8 cellular contexts compared by ENCODE assay signal in the genomic region with DNA sequence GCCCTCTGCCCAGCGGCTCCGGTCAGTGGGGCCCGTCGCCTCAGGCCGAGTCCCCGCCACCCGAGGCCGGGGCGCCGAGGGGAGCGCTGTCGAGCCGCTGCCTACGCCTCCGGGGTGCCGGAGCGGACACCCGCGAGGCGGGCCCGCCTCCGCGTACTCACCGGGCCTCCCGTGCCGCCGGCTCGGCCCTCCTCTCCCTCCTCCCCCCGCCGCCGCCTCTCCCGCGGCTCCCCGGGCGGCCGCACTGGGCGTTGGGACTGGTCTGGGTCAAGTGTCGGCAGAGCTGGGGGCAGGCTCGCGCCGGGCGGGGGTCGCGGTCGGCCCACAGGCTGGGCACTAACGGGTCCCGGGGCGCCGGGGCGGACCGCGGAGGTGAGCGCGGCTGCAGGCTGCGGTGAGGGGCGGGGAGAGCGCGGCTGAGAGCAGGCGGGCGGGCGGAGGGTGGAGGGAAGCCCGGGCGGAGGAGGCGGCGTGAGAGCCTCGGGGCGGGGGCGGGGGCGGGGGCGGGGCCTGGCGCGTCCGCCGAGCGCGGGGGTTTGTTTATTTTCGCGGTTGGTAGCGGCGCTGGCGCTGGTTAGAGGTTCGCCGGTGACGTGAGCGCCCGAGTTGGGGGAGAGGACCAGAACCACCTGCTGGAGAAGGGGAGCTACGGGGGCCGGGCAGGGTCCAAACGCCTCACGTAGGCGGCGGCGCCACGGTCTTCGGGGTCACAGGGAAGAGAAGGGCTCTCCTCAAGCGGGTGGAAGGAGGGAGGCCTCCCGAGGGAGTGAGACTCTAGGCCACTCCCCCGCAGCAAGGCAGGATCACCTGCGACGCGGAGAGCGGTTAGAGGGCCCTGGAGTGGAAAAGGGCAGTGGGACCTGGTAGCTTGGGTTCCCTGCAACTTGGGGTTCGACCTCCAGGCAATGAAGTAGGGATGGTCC. TPM values are rescaled to one million over a fixed set of nuclear protein-coding genes. Genes with fewer than 3 reads are reported as not detected.
DNase-seq lines count a peak whose midpoint lies in the region; ATAC-seq, FAIRE-seq and TF ChIP-seq lines count a peak whose summit lies in the region.
"Not testable (repeated sequence)": the region's sequence is repeated elsewhere in the genome, so short reads cannot be mapped to it uniquely, and the experiment has no call there.

TSS of gene GKAP1 (minus strand) at position 414 of the 923 bp plus-strand sequence. CDS start 11,252 bp downstream, outside the sequence.

- DNase-seq in D721Med (ENCODE audit: insufficient read length, low spot score) (peak; percentile 13), HUDEP-2 (lab: John Stamatoyannopoulos, UW; ENCODE audit: unreplicated experiment in 76 of 76) (peak in 73 of 76 experiments; percentile 8 to 79 (median 64)), OCI-M1 (lab: John Stamatoyannopoulos, UW) (peak; percentile 78)
- peak; percentile 88 for DNase-seq in activated T-cell treated with anti-CD3 and anti-CD28 coated beads, Interleukin-2, amount 50 U/mL, for 1 hour
- peak; percentile 53 to 54 for DNase-seq in stimulated activated CD8-positive, alpha-beta memory T cell treated with anti-CD3 and anti-CD28 coated beads, Interleukin-2, amount 100 ng/mL, for 48 hours (ENCODE audit: low read depth in 2 of 2)

- H3K4me3 ChIP-seq in esophagus (ENCODE audit: low read depth in 1 of 2, low read length in 2 of 2) = peak within 1 kb of the TSS; percentile 70 to 71
- H3K4me3 ChIP-seq in mucosa of rectum (ENCODE audit: low read length in 2 of 2) = peak within 1 kb of the TSS; percentile 70 to 73

- ATAC-seq in GM21390 (IDR thresholded peaks at IDR 0.05; ENCODE audit: unreplicated experiment) = peak; percentile 83

- not testable (repeated sequence) for TF ChIP-seq CTCF in D721Med (IDR thresholded peaks at IDR 0.05; ENCODE audit: insufficient read depth, missing control alignments)

- H3K27ac ChIP-seq in esophagus (ENCODE audit: low read depth in 2 of 2, low read length in 1 of 2) (peak within 1 kb of the TSS; percentile 70 to 85), mucosa of rectum (ENCODE audit: low read depth in 2 of 2, low read length in 2 of 2) (peak within 1 kb of the TSS; percentile 67 to 72)

- H3K4me1 ChIP-seq in esophagus (ENCODE audit: control insufficient read depth in 2 of 2, insufficient read depth in 2 of 2, low read length in 1 of 2); mucosa of rectum (ENCODE audit: control insufficient read depth in 2 of 2, insufficient read depth in 2 of 2, low read length in 2 of 2): not testable (repeated sequence)

- peak within 1 kb of the TSS; percentile 38 to 78 for H3K9ac ChIP-seq in mucosa of rectum (ENCODE audit: low read depth in 1 of 2, low read length in 2 of 2)

- FAIRE-seq in D721Med (lab: Jason Lieb, UNC) = not testable (repeated sequence)

- H3K9me3 ChIP-seq in esophagus (ENCODE audit: control insufficient read depth in 2 of 2, insufficient read depth in 1 of 2, low read depth in 1 of 2, low read length in 1 of 2); mucosa of rectum (ENCODE audit: control insufficient read depth in 2 of 2, low read length in 2 of 2): not testable (repeated sequence)

- not testable (repeated sequence) for H3K36me3 ChIP-seq in esophagus (ENCODE audit: control insufficient read depth in 2 of 2, insufficient read depth in 2 of 2, low read length in 1 of 2); mucosa of rectum (ENCODE audit: control insufficient read depth in 2 of 2, insufficient read depth in 2 of 2, low read length in 2 of 2)

- H3K27me3 ChIP-seq in esophagus (ENCODE audit: control insufficient read depth in 1 of 2, insufficient read depth in 2 of 2, low read length in 2 of 2); mucosa of rectum (ENCODE audit: control insufficient read depth in 2 of 2, insufficient read depth in 2 of 2, low read length in 2 of 2): not testable (repeated sequence)

- 0 to 1% methylated on average over 56 to 103 of the region's 103 CpGs for WGBS in esophagus, 2 donors

RNA-seq across cellular contexts. Expression of gene GKAP1, which starts in this region (rescaled TPM):
- polyA plus RNA-seq in esophagus = 1 to 10 TPM; 2.3 to 4.0 TPM

Comparison
In these comparisons a context has a peak if more than half of its experiments do, and no peak if none do; other contexts are left out.
1. Peak in every context shown above with its lines: DNase-seq, ATAC-seq, H3K4me3 ChIP-seq and H3K27ac ChIP-seq.
2. DNase-seq: peak in every context shown above with its lines; median percentile 88 in activated T-cell treated with anti-CD3 and anti-CD28 coated beads, Interleukin-2, amount 50 U/mL, for 1 hour; 78 in OCI-M1; 64 in HUDEP-2; 54 in stimulated activated CD8-positive, alpha-beta memory T cell treated with anti-CD3 and anti-CD28 coated beads, Interleukin-2, amount 100 ng/mL, for 48 hours; 13 in D721Med.